14 cellular contexts compared by ENCODE assay signal in the genomic region with DNA sequence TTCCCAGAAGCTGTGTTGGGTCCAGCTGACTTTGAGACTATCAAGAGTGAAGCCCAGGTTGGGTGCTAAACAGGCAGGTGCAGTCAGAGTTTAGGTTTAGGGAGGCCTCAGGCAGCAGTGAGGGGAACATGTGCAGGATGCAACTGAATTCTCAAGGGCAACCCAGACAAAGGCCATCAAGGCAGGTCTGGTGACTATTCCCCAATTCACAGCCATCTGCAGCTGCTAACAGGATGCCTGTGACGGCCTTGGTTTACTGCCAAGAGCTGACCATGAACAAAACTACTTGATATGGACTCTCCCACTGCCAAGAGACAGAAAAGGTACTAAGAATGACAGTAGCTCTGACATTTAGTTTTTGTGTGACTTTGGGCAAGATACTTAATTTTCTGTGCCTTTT. TPM values are rescaled to one million over a fixed set of nuclear protein-coding genes. Genes with fewer than 3 reads are reported as not detected.
A peak's percentile ranks its signal among the peaks of the same experiment; 100 is the strongest.
DNase-seq lines count a peak whose midpoint lies in the region; TF ChIP-seq lines count a peak whose summit lies in the region.
"Had no signal": no experiment of that assay in that cellular context is flagged by ENCODE, and none has a peak within 500 bp of the region (broad histone marks: within the 10 kb centered on the region; RNA-seq: fewer than 3 reads in every experiment).

No MANE protein-coding gene starts in this region.

- no peak overlapping the region for H2AK5ac ChIP-seq in mesenchymal stem cell (ENCODE audit: low read length, severe bottlenecking)

- peak overlapping the region in 1 of 2 experiments; percentile 61 for H3K14ac ChIP-seq in mesenchymal stem cell (ENCODE audit: low read length in 2 of 2)

- no peak overlapping the region for H4K8ac ChIP-seq in mesenchymal stem cell (ENCODE audit: low read length)

- no peak overlapping the region for H2BK15ac ChIP-seq in mesenchymal stem cell (ENCODE audit: low read depth, poor library complexity, severe bottlenecking)

- peaks cover 8% of the 10 kb centered on the region for H3K4me1 ChIP-seq in mesenchymal stem cell (ENCODE audit: control insufficient read depth, insufficient read depth, low read depth, low read length)
- H3K4me1 ChIP-seq: prostate gland had no signal

- peaks cover 28% of the 10 kb centered on the region for H3K79me1 ChIP-seq in mesenchymal stem cell (replicated peaks; ENCODE audit: low read length, poor library complexity, severe bottlenecking)

- no peak overlapping the region for H3K27ac Mint-ChIP-seq in type B pancreatic cell
- H3K27ac Mint-ChIP-seq: mesothelial cell of epicardium had no signal

- no peak overlapping the region for H3K4me3 Mint-ChIP-seq in type B pancreatic cell
- H3K4me3 Mint-ChIP-seq: activated T-cell treated with anti-CD3 and anti-CD28 coated beads, Interleukin-2, amount 50 U/mL, for 4 hours; mesothelial cell of epicardium had no signal

- H3K9me3 Mint-ChIP-seq in type B pancreatic cell = no peaks in the 10 kb centered on the region
- H3K9me3 Mint-ChIP-seq: activated T-cell treated with anti-CD3 and anti-CD28 coated beads, Interleukin-2, amount 50 U/mL, for 4 hours; mesothelial cell of epicardium had no signal

- H3K27ac ChIP-seq in dorsolateral prefrontal cortex = peak overlapping the region in 32 of 59 donors; percentile 1 to 74 (median 37)
- H3K27ac ChIP-seq in mesenchymal stem cell (ENCODE audit: low read length, poor library complexity, severe bottlenecking) = no peak overlapping the region
- no peak overlapping the region for H3K27ac ChIP-seq in WERI-Rb-1
- H3K27ac ChIP-seq: prostate gland, SK-N-MC had no signal

- H3K9me3 ChIP-seq in mesenchymal stem cell (ENCODE audit: control insufficient read depth, low read length) = no peaks in the 10 kb centered on the region
- H3K9me3 ChIP-seq in WERI-Rb-1 (ENCODE audit: severe bottlenecking) = no peaks in the 10 kb centered on the region
- H3K9me3 ChIP-seq: prostate gland had no signal

- no peak overlapping the region for H2AFZ ChIP-seq in mesenchymal stem cell (ENCODE audit: low read depth, low read length)

- H2BK5ac ChIP-seq in mesenchymal stem cell (ENCODE audit: low read depth, low read length, poor library complexity, severe bottlenecking) = no peak overlapping the region

- H2BK120ac ChIP-seq in mesenchymal stem cell (ENCODE audit: low read depth, low read length) = no peak overlapping the region

- H3K27me3 Mint-ChIP-seq in type B pancreatic cell = no peaks in the 10 kb centered on the region

- no peak overlapping the region for H4K91ac ChIP-seq in mesenchymal stem cell (ENCODE audit: low read length)

- H3K4me2 ChIP-seq in mesenchymal stem cell (ENCODE audit: low read length, poor library complexity, severe bottlenecking) = no peak overlapping the region

- intact Hi-C loops in dorsolateral prefrontal cortex (cut with DNase I) = no loop called here

- H3K23ac ChIP-seq in mesenchymal stem cell (ENCODE audit: low read length in 2 of 2) = no peak overlapping the region

- H3K36me3 ChIP-seq in mesenchymal stem cell (ENCODE audit: control insufficient read depth in 1 of 2, insufficient read depth in 2 of 2, low read depth in 1 of 2, low read length in 2 of 2) (peaks cover 48 to 89% of the 10 kb centered on the region in 2 experiments), WERI-Rb-1 (peaks cover 66% of the 10 kb centered on the region)

- no CpG with 5 or more reads among the region's 1 CpG for WGBS in mesenchymal stem cell

- peak overlapping the region in 1 of 2 experiments; percentile 57 for H3K4ac ChIP-seq in mesenchymal stem cell (ENCODE audit: low read depth in 1 of 2, low read length in 2 of 2)

- H2BK12ac ChIP-seq in mesenchymal stem cell (ENCODE audit: low read length in 2 of 2) = no peak overlapping the region

- TF ChIP-seq CTCF in dorsolateral prefrontal cortex (IDR thresholded peaks at IDR 0.05 in 54 of 56, conservative IDR thresholded peaks at IDR 0.05 in 2 of 56; ENCODE audit: low read depth in 1 of 56, partially characterized antibody in 56 of 56) (no peak), WERI-Rb-1 (IDR thresholded peaks at IDR 0.05; ENCODE audit: low read depth, low read length) (no peak), type B pancreatic cell (conservative IDR thresholded peaks at IDR 0.05) (no peak)

- no peak overlapping the region for H3K18ac ChIP-seq in mesenchymal stem cell (ENCODE audit: low read depth in 1 of 2, low read length in 2 of 2)

- H3K4me3 ChIP-seq in dorsolateral prefrontal cortex (no peak overlapping the region), mesenchymal stem cell (ENCODE audit: insufficient read depth in 1 of 2, low read depth in 1 of 2, low read length in 2 of 2) (no peak overlapping the region), WERI-Rb-1 (ENCODE audit: low read depth, low read length) (no peak overlapping the region)
- H3K4me3 ChIP-seq: prostate gland, SK-N-MC had no signal

- H3K27me3 ChIP-seq in dorsolateral prefrontal cortex (no peaks in the 10 kb centered on the region), mesenchymal stem cell (ENCODE audit: control insufficient read depth in 1 of 2, insufficient read depth in 1 of 2, low read length in 2 of 2) (no peaks in the 10 kb centered on the region), WERI-Rb-1 (ENCODE audit: insufficient read depth, low read depth, severe bottlenecking) (no peaks in the 10 kb centered on the region)

- no peak overlapping the region for H3K9ac ChIP-seq in mesenchymal stem cell (ENCODE audit: low read length)

- peaks cover 14% of the 10 kb centered on the region for H3K4me1 Mint-ChIP-seq in type B pancreatic cell (ENCODE audit: unreplicated experiment)

- peaks cover 27% of the 10 kb centered on the region for H3K36me3 Mint-ChIP-seq in type B pancreatic cell

- DNase-seq in DMS153 (lab: John Stamatoyannopoulos, UW) (peak; percentile 25), NCI-H774 (lab: John Stamatoyannopoulos, UW) (peak; percentile 12), dorsolateral prefrontal cortex (peak in 5 of 10 donors; percentile 27 to 64 (median 46)), mesenchymal stem cell (peak; percentile 30), WERI-Rb-1 (no peak), ecto neural progenitor cell (ENCODE audit: low spot score) (no peak), type B pancreatic cell (ENCODE audit: extremely low spot score, unreplicated experiment) (no peak)
- DNase-seq in stimulated activated CD4-positive, alpha-beta T cell treated with anti-CD3 and anti-CD28 coated beads, Interleukin-1b, Interleukin-23, amount 100 ng/mL, for 48 hours = no peak
- DNase-seq: activated T-cell treated with anti-CD3 and anti-CD28 coated beads, Interleukin-2, amount 50 U/mL, for 4 hours; AML-193; NCI-H82 had no signal

RNA-seq across cellular contexts. Expression of a gene that starts 45.2 kb away (rescaled TPM):
- total RNA-seq in dorsolateral prefrontal cortex = 100 to 1,000 TPM in 52 of 120 experiments, 10 to 100 TPM in 68; 67.8 to 163 (median 96.2) TPM
- polyA plus RNA-seq in mesenchymal stem cell (2013, experiment 1 of 2) = 169 TPM
- polyA plus RNA-seq in mesenchymal stem cell (2013, experiment 2 of 2) = 176 TPM
- total RNA-seq in type B pancreatic cell (ENCODE audit: low replicate concordance) = 67.2 and 73.0 TPM in 2 replicates

Comparison
In these comparisons a context has a peak if more than half of its experiments do, and no peak if none do; other contexts are left out.
1. DNase-seq: peak in DMS153 (single experiment), NCI-H774 (single experiment) and mesenchymal stem cell (single experiment); none in WERI-Rb-1 (single experiment), ecto neural progenitor cell (single experiment), stimulated activated CD4-positive, alpha-beta T cell treated with anti-CD3 and anti-CD28 coated beads, Interleukin-1b, Interleukin-23, amount 100 ng/mL, for 48 hours (single experiment) and type B pancreatic cell (single experiment).
2. H3K27ac ChIP-seq: peak in dorsolateral prefrontal cortex (32 of 59); none in mesenchymal stem cell (single experiment) and WERI-Rb-1 (single experiment).